ENCODE assay signal across 8 cellular contexts in the genomic region with DNA sequence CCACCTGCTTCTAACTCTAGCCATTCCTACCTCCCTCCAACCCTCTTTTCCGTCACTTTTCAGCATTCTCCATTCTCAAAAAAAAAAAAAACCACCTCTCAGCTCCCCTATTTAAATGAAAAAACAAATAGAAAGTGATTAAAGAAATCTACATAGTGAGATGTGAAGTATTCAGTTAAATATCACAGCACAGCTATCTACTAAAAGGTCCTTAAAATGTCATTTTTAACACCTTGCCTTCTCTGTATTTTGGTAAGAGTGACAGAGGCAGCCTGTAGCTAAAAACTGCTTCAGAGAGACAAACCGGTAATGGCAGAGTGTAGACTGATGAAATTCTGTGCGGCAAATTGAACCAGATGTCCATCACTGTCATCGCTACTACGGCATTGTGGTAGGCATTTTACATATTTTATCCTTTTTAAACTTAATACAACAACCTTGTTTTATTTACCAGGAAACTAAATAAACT. TPM values are rescaled to one million over a fixed set of nuclear protein-coding genes. Genes with fewer than 3 reads are reported as not detected.
A peak's percentile ranks its signal among the peaks of the same experiment; 100 is the strongest.
DNase-seq lines count a peak whose midpoint lies in the region; ATAC-seq lines count a peak whose summit lies in the region.

No MANE protein-coding gene starts in this region.

- H3K4me3 Mint-ChIP-seq in dendritic cell treated with granulocyte-macrophage colony-stimulating factor and Interleukin-4, amounts not matched to agents 40 ng/mL and 50 ng/mL, for 4 days = peak overlapping the region; percentile 84
- peak overlapping the region; percentile 91 to 96 (median 94) for H3K4me3 Mint-ChIP-seq in naive B cell

- no peaks in the 10 kb centered on the region for H3K27me3 Mint-ChIP-seq in dendritic cell treated with granulocyte-macrophage colony-stimulating factor and Interleukin-4, amounts not matched to agents 40 ng/mL and 50 ng/mL, for 4 days
- H3K27me3 Mint-ChIP-seq in naive B cell = no peaks in the 10 kb centered on the region

- H3K4me1 ChIP-seq in NT2/D1 (ENCODE audit: insufficient read depth, insufficient read length) = no peaks in the 10 kb centered on the region

- peaks cover 16% of the 10 kb centered on the region for H3K36me3 ChIP-seq in NT2/D1 (ENCODE audit: insufficient read depth, insufficient read length, low read length)

- H3K27ac Mint-ChIP-seq in dendritic cell treated with granulocyte-macrophage colony-stimulating factor and Interleukin-4, amounts not matched to agents 40 ng/mL and 50 ng/mL, for 4 days = peak overlapping the region; percentile 88
- peak overlapping the region; percentile 86 to 98 (median 92) for H3K27ac Mint-ChIP-seq in naive B cell

- no peaks in the 10 kb centered on the region for H3K27me3 ChIP-seq in NT2/D1 (ENCODE audit: insufficient read depth, insufficient read length)

- peak; percentile 18 for DNase-seq in GM03348 (ENCODE audit: low spot score)
- no peak for DNase-seq in NT2/D1 (ENCODE audit: low read depth, low spot score)
- no peak for DNase-seq in naive B cell
- DNase-seq in RKO (ENCODE audit: low spot score) = no peak
- no peak for DNase-seq in NCI-H1105 (lab: John Stamatoyannopoulos, UW)
- DNase-seq in NOMO-1 treated with dmso at 0.1 percent for 144 hours (lab: John Stamatoyannopoulos, UW; ENCODE audit: unreplicated experiment) = no peak

- H3K9me3 ChIP-seq in NT2/D1 (ENCODE audit: insufficient read depth, low read length) = no peaks in the 10 kb centered on the region

- no peak for ATAC-seq in naive B cell (ENCODE audit: low read depth in 2 of 2)
- no peak for ATAC-seq in GM21528 (IDR thresholded peaks at IDR 0.05; ENCODE audit: low FRiP score, unreplicated experiment)

- no peaks in the 10 kb centered on the region for H3K9me3 Mint-ChIP-seq in dendritic cell treated with granulocyte-macrophage colony-stimulating factor and Interleukin-4, amounts not matched to agents 40 ng/mL and 50 ng/mL, for 4 days
- H3K9me3 Mint-ChIP-seq in naive B cell = no peaks in the 10 kb centered on the region

- intact Hi-C loops in dendritic cell treated with granulocyte-macrophage colony-stimulating factor and Interleukin-4, amounts not matched to agents 40 ng/mL and 50 ng/mL, for 4 days (cut with micrococcal nuclease) = loop anchor here (1.0 to 5.0 kb wide), 3 partner anchors 8 to 201 kb away; a partner anchor contains a TSS

- peak overlapping the region; percentile 63 for H3K4me3 ChIP-seq in NT2/D1 (ENCODE audit: insufficient read length, low read depth)

- H3K36me3 Mint-ChIP-seq in dendritic cell treated with granulocyte-macrophage colony-stimulating factor and Interleukin-4, amounts not matched to agents 40 ng/mL and 50 ng/mL, for 4 days (ENCODE audit: low read depth) = peaks cover 37% of the 10 kb centered on the region
- H3K36me3 Mint-ChIP-seq in naive B cell = peaks cover 10 to 16% of the 10 kb centered on the region in 2 donors

- H3K9ac ChIP-seq in NT2/D1 (ENCODE audit: insufficient read length, low read depth) = peak overlapping the region; percentile 80

- H3K4me1 Mint-ChIP-seq in dendritic cell treated with granulocyte-macrophage colony-stimulating factor and Interleukin-4, amounts not matched to agents 40 ng/mL and 50 ng/mL, for 4 days (ENCODE audit: low read depth) = peaks cover 6% of the 10 kb centered on the region
- peaks cover 14 to 34% (median 23%) of the 10 kb centered on the region in 3 donors for H3K4me1 Mint-ChIP-seq in naive B cell

RNA-seq across cellular contexts. Expression of a gene that starts 0.3 kb away (rescaled TPM):
- polyA plus RNA-seq in naive B cell (ENCODE audit: low read depth in 6 of 6) = 10 to 100 TPM; 12.7 to 36.5 (median 14.9) TPM

RNA-seq across cellular contexts. Expression of a gene that starts 7.2 kb away (rescaled TPM):
- 10 to 100 TPM in 1 of 6 donors, 1 to 10 TPM in 5; 3.0 to 10.6 (median 6.0) TPM for polyA plus RNA-seq in naive B cell (ENCODE audit: low read depth in 6 of 6)

RNA-seq across cellular contexts. Expression of a gene that starts 7.6 kb away (rescaled TPM):
- 10 to 100 TPM; 14.3 to 28.3 (median 18.5) TPM for polyA plus RNA-seq in naive B cell (ENCODE audit: low read depth in 6 of 6)

RNA-seq across cellular contexts. Expression of a gene that starts 39.8 kb away (rescaled TPM):
- not detected for polyA plus RNA-seq in naive B cell (ENCODE audit: low read depth in 6 of 6)

RNA-seq across cellular contexts. Expression of a gene that starts 40.8 kb away (rescaled TPM):
- polyA plus RNA-seq in naive B cell (ENCODE audit: low read depth in 6 of 6) = not detected
